ENCODE assay signal across 1 cellular context in the genomic region with DNA sequence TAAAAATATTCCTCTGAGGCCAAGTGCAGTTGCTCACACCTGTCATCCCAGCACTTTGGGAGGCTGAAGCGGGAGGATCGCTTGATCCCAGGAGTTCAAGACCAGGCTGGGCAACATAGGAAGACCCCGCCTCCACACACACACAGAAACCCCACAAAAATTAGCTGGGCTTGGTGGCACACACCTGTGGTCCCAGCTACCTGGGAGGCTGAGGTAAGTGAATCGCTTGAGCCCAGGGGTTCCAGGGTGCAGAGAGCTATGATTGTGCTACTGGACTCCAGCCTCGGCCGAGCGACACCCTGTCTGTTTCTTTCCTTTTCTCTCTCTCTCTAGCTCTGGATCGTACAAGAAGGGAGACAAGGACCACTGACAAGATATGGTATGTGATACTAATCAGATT.
TF ChIP-seq lines count a peak whose summit lies in the region.

No MANE protein-coding gene starts in this region.

TF ChIP-seq in HepG2, 621 proteins besides CTCF, POLR2A, EP300 and RAD21 (continued from another document):
- TF ChIP-seq, protein P1, sequence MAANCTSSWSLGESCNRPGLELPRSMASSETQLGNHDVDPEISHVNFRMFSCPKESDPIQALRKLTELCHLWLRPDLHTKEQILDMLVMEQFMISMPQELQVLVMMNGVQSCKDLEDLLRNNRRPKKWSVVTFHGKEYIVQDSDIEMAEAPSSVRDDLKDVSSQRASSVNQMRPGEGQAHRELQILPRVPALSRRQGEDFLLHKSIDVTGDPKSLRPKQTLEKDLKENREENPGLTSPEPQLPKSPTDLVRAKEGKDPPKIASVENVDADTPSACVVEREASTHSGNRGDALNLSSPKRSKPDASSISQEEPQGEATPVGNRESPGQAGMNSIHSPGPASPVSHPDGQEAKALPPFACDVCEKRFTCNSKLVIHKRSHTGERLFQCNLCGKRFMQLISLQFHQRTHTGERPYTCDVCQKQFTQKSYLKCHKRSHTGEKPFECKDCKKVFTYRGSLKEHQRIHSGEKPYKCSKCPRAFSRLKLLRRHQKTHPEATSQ (CRISPR knock-in tag; IDR thresholded peaks at IDR 0.05; ENCODE audit: borderline replicate concordance): no peak
- TF ChIP-seq, protein P2, sequence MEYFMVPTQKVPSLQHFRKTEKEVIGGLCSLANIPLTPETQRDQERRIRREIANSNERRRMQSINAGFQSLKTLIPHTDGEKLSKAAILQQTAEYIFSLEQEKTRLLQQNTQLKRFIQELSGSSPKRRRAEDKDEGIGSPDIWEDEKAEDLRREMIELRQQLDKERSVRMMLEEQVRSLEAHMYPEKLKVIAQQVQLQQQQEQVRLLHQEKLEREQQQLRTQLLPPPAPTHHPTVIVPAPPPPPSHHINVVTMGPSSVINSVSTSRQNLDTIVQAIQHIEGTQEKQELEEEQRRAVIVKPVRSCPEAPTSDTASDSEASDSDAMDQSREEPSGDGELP (IDR thresholded peaks at IDR 0.05; ENCODE audit: borderline replicate concordance, low read depth): no peak
- TF ChIP-seq ZNF430 (CRISPR knock-in tag; IDR thresholded peaks at IDR 0.05) (no peak), ZNF235 (CRISPR knock-in tag; IDR thresholded peaks at IDR 0.05; ENCODE audit: borderline replicate concordance) (no peak), REPIN1 (CRISPR knock-in tag; IDR thresholded peaks at IDR 0.05; ENCODE audit: borderline replicate concordance, low read depth) (no peak), FOXA3 (CRISPR knock-in tag; IDR thresholded peaks at IDR 0.05) (no peak), SATB2 (CRISPR knock-in tag; IDR thresholded peaks at IDR 0.05) (no peak), ZNF629 (CRISPR knock-in tag; conservative IDR thresholded peaks at IDR 0.05) (no peak), ZNF232 (CRISPR knock-in tag; IDR thresholded peaks at IDR 0.05; ENCODE audit: borderline replicate concordance) (no peak)
- TF ChIP-seq, protein P3, sequence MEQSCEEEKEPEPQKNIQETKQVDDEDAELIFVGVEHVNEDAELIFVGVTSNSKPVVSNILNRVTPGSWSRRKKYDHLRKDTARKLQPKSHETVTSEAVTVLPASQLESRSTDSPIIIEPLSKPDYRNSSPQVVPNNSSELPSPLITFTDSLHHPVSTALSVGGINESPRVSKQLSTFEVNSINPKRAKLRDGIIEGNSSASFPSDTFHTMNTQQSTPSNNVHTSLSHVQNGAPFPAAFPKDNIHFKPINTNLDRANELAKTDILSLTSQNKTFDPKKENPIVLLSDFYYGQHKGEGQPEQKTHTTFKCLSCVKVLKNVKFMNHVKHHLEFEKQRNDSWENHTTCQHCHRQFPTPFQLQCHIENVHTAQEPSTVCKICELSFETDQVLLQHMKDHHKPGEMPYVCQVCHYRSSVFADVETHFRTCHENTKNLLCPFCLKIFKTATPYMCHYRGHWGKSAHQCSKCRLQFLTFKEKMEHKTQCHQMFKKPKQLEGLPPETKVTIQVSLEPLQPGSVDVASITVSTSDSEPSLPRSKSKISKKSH (CRISPR knock-in tag; IDR thresholded peaks at IDR 0.05; ENCODE audit: borderline replicate concordance): no peak
- TF ChIP-seq, protein P4, sequence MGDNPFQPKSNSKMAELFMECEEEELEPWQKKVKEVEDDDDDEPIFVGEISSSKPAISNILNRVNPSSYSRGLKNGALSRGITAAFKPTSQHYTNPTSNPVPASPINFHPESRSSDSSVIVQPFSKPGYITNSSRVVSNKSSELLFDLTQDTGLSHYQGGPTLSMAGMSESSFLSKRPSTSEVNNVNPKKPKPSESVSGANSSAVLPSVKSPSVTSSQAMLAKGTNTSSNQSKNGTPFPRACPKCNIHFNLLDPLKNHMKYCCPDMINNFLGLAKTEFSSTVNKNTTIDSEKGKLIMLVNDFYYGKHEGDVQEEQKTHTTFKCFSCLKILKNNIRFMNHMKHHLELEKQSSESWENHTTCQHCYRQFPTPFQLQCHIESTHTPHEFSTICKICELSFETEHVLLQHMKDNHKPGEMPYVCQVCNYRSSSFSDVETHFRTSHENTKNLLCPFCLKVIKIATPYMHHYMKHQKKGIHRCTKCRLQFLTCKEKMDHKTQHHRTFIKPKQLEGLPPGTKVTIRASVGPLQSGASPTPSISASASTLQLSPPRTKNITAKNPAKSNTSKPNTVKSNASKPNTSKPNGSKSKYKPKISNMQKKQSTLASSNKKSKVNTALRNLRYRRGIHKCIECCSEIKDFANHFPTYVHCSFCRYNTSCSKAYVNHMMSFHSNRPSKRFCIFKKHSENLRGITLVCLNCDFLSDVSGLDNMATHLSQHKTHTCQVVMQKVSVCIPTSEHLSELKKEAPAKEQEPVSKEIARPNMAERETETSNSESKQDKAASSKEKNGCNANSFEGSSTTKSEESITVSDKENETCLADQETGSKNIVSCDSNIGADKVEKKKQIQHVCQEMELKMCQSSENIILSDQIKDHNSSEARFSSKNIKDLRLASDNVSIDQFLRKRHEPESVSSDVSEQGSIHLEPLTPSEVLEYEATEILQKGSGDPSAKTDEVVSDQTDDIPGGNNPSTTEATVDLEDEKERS (CRISPR knock-in tag; IDR thresholded peaks at IDR 0.05): no peak
- TF ChIP-seq, protein P5, sequence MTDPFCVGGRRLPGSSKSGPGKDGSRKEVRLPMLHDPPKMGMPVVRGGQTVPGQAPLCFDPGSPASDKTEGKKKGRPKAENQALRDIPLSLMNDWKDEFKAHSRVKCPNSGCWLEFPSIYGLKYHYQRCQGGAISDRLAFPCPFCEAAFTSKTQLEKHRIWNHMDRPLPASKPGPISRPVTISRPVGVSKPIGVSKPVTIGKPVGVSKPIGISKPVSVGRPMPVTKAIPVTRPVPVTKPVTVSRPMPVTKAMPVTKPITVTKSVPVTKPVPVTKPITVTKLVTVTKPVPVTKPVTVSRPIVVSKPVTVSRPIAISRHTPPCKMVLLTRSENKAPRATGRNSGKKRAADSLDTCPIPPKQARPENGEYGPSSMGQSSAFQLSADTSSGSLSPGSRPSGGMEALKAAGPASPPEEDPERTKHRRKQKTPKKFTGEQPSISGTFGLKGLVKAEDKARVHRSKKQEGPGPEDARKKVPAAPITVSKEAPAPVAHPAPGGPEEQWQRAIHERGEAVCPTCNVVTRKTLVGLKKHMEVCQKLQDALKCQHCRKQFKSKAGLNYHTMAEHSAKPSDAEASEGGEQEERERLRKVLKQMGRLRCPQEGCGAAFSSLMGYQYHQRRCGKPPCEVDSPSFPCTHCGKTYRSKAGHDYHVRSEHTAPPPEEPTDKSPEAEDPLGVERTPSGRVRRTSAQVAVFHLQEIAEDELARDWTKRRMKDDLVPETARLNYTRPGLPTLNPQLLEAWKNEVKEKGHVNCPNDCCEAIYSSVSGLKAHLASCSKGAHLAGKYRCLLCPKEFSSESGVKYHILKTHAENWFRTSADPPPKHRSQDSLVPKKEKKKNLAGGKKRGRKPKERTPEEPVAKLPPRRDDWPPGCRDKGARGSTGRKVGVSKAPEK (CRISPR knock-in tag; IDR thresholded peaks at IDR 0.05; ENCODE audit: borderline replicate concordance): no peak
